ENCODE assay signal across 18 cellular contexts in the genomic region with DNA sequence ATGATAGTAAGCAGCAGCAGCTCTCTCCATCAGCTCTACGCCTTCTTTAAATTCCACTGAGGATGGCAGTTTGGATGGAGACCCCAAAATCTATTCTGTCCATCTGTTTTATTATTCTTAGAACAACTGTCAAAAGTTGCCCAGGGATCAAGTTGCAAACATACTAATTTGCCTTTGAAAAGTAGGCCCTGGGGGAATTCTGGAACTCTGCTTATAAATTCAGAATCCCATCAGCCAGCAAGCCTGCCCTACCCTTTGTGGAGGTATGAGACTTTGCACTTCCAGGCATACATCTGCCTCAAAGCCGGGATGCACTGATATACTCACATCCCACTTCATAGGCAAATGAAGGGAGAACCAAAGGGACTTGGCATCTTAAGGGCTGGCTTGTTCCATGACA.
A peak's percentile ranks its signal among the peaks of the same experiment; 100 is the strongest.
DNase-seq lines count a peak whose midpoint lies in the region; FAIRE-seq and TF ChIP-seq lines count a peak whose summit lies in the region.
"Had no signal": no experiment of that assay in that cellular context is flagged by ENCODE, and none has a peak within 500 bp of the region (broad histone marks: within the 10 kb centered on the region; RNA-seq: fewer than 3 reads in every experiment).

No MANE protein-coding gene starts in this region.

- 66% methylated on average over 2 of the region's 2 CpGs; no CpG with 5 or more reads in 1 of the 2 experiments for WGBS in H1 (ENCODE audit: extremely low coverage in 1 of 2, insufficient coverage in 1 of 2, insufficient read length in 1 of 2, insufficient replicate concordance in 2 of 2, low coverage in 1 of 2, low lambda C conversion rate in 2 of 2, missing lambda C conversion rate in 1 of 2), 2 experiments
- WGBS in small intestine, 3 donors = 89 to 94% (median 90%) methylated on average over 2 of the region's 2 CpGs

- TF ChIP-seq RAD21 in H1 (IDR thresholded peaks at IDR 0.05 in 1 of 2, conservative IDR thresholded peaks at IDR 0.05 in 1 of 2; ENCODE audit: low read depth in 2 of 2, low read length in 2 of 2) = no peak

- no peak overlapping the region for H2AK5ac ChIP-seq in H1 (ENCODE audit: low read depth, low read length)

- H3K4me2 ChIP-seq in H1 (ENCODE audit: insufficient read depth in 1 of 2, low read depth in 2 of 2, low read length in 2 of 2) = no peak overlapping the region

- CTCF ChIA-PET in H1 (lab: Charles Lee; ENCODE audit: partially characterized antibody) (interaction anchor here (0.5 to 5.6 kb wide), 4 partner anchors 9 to 133 kb away, joined by 3 to 26 read pairs (median 6); no protein-coding TSS in a partner anchor), MCF 10A (lab: Yijun Ruan, JAX) (interaction anchor here (0.5 to 1.5 kb wide), 2 partner anchors 14 to 91 kb away, joined by 3 read pairs; no protein-coding TSS in a partner anchor)

- no peak overlapping the region for H2BK15ac ChIP-seq in H1 (ENCODE audit: low read length)

- H4K8ac ChIP-seq in H1 (ENCODE audit: extremely low read depth, insufficient read depth, low read length) = no peak overlapping the region

- TF ChIP-seq POLR2A in H1 (IDR thresholded peaks at IDR 0.05; ENCODE audit: control extremely low read depth in 1 of 2, low read depth in 2 of 2, low read length in 2 of 2) = no peak

- H3K14ac ChIP-seq in H1 (ENCODE audit: insufficient read length) = no peak overlapping the region

- H3K27me3 Mint-ChIP-seq in MCF 10A (ENCODE audit: insufficient read depth, unreplicated experiment) = no peaks in the 10 kb centered on the region

- intact Hi-C loops in MCF 10A (cut with micrococcal nuclease) = no loop called here

- no peak for TF ChIP-seq CTCF in H1 (IDR thresholded peaks at IDR 0.05; ENCODE audit: control extremely low read depth in 1 of 3, insufficient read depth in 1 of 3, low read depth in 1 of 3, low read length in 3 of 3)
- no peak for TF ChIP-seq CTCF in MCF 10A (IDR thresholded peaks at IDR 0.05; ENCODE audit: unreplicated experiment)

- H3K4me1 Mint-ChIP-seq in MCF 10A (ENCODE audit: insufficient read depth, unreplicated experiment) = peaks cover 8% of the 10 kb centered on the region
- H3K4me1 Mint-ChIP-seq: CD8-positive, alpha-beta memory T cell had no signal

- H3K4me3 Mint-ChIP-seq in MCF 10A (ENCODE audit: unreplicated experiment) = no peak overlapping the region
- H3K4me3 Mint-ChIP-seq: CD8-positive, alpha-beta memory T cell had no signal

- 0 out of 2 replicates have a peak overlapping the region, but pooled peaks have one; percentile 38 for H2BK20ac ChIP-seq in H1 (ENCODE audit: low read length)

- no peak overlapping the region for H2BK5ac ChIP-seq in H1 (ENCODE audit: low read depth, low read length)

- H3K56ac ChIP-seq in H1 (replicated peaks; ENCODE audit: insufficient read length, low read depth, low read length) = no peak overlapping the region

- H3K36me3 ChIP-seq in H1 (ENCODE audit: control insufficient read depth in 2 of 4, insufficient read depth in 4 of 4, low read length in 3 of 4) (no peaks in the 10 kb centered on the region; a peak in 1 of 8 replicates), small intestine (ENCODE audit: control insufficient read depth in 2 of 2, insufficient read depth in 2 of 2, low read length in 2 of 2) (peaks cover 4% of the 10 kb centered on the region in 2 donors)
- H3K36me3 ChIP-seq: SJSA1 had no signal

- H3K23ac ChIP-seq in H1 (ENCODE audit: insufficient read length) = no peak overlapping the region

- H3K9me3 ChIP-seq in H1 (ENCODE audit: insufficient read depth in 2 of 2, low read depth in 1 of 2, low read length in 1 of 2) (no peaks in the 10 kb centered on the region), small intestine (ENCODE audit: control insufficient read depth, low read depth) (no peaks in the 10 kb centered on the region)
- H3K9me3 ChIP-seq: SJSA1 had no signal

- no peak overlapping the region for H2BK12ac ChIP-seq in H1 (ENCODE audit: low read depth, low read length)

- no peaks in the 10 kb centered on the region for H4K20me1 ChIP-seq in H1 (replicated peaks in 1 of 2; ENCODE audit: control insufficient read depth in 1 of 2, insufficient read depth in 2 of 2, low read length in 2 of 2)

- H2BK120ac ChIP-seq in H1 (replicated peaks; ENCODE audit: low read depth, low read length) = no peak overlapping the region

- H4K91ac ChIP-seq in H1 (replicated peaks; ENCODE audit: insufficient read length, low read length) = no peak overlapping the region

- H3K36me3 Mint-ChIP-seq in MCF 10A (ENCODE audit: insufficient read depth, unreplicated experiment) = peaks cover 6% of the 10 kb centered on the region

- H3K9ac ChIP-seq in H1 (replicated peaks in 1 of 4; ENCODE audit: extremely low read depth in 1 of 4, low read depth in 3 of 4, low read length in 3 of 4) = no peak overlapping the region

- H4K5ac ChIP-seq in H1 (ENCODE audit: insufficient read length, low read depth, low read length) = no peak overlapping the region

- H3K79me2 ChIP-seq in H1 (ENCODE audit: control insufficient read depth in 1 of 2, insufficient read depth in 2 of 2, low read length in 2 of 2) = no peaks in the 10 kb centered on the region

- no peak for TF ChIP-seq EP300 in H1 (IDR thresholded peaks at IDR 0.05; ENCODE audit: borderline replicate concordance in 1 of 2, low read depth in 2 of 2, low read length in 2 of 2)

- H3K27me3 ChIP-seq in H1 (replicated peaks in 1 of 4; ENCODE audit: control insufficient read depth in 3 of 4, extremely low read depth in 1 of 4, insufficient read depth in 3 of 4, low read length in 3 of 4) (no peaks in the 10 kb centered on the region), small intestine (ENCODE audit: control insufficient read depth in 2 of 2, insufficient read depth in 2 of 2, low read length in 2 of 2) (no peaks in the 10 kb centered on the region)
- H3K27me3 ChIP-seq: SJSA1 had no signal

- POLR2A ChIA-PET in H1 (lab: Charles Lee; ENCODE audit: partially characterized antibody) = interaction anchor here (0.6 to 1.4 kb wide), 3 partner anchors 21 to 93 kb away, joined by 3 read pairs; partner anchors contain the start of gene INSM1
- POLR2A ChIA-PET in MCF 10A (lab: Yijun Ruan, JAX) = interaction anchor here (0.5 to 0.6 kb wide), 2 partner anchors 20 to 91 kb away, joined by 3 to 4 read pairs; no protein-coding TSS in a partner anchor

- DNase-seq in DMS 273 treated with DMSO at 0.1 percent for 48 hours (lab: John Stamatoyannopoulos, UW) (peak; percentile 97), NCI-H1694 (lab: John Stamatoyannopoulos, UW) (peak; percentile 45), NCI-H526 (lab: John Stamatoyannopoulos, UW) (peak; percentile 95 to 96), H1 (ENCODE audit: low read depth in 1 of 2, low spot score in 2 of 2) (no peak), A172 (ENCODE audit: low spot score) (no peak), DMS53 treated with DMSO at 0.1 percent for 48 hours (lab: John Stamatoyannopoulos, UW; ENCODE audit: unreplicated experiment) (no peak), small intestine (no peak), MCF 10A (ENCODE audit: unreplicated experiment) (no peak)
- DNase-seq: CD8-positive, alpha-beta memory T cell; EL; H7; NCI-H1048; NCI-H187; OCI-M1; RPMI8226; SW 1271; T1000 had no signal

- H3K9me3 Mint-ChIP-seq in MCF 10A (ENCODE audit: unreplicated experiment) = no peaks in the 10 kb centered on the region

- H3K4me3 ChIP-seq in H1 (ENCODE audit: extremely low read depth in 1 of 4, insufficient read depth in 2 of 4, low read depth in 3 of 4, low read length in 4 of 4) (no peak overlapping the region), small intestine (ENCODE audit: low read depth in 1 of 2, low read length in 2 of 2) (no peak overlapping the region)
- H3K4me3 ChIP-seq: SJSA1 had no signal

- peak overlapping the region; percentile 17; the same call in 1 of the 2 replicates for H3K18ac ChIP-seq in H1 (ENCODE audit: extremely low read depth, low read length)

- peaks cover 11 to 30% (median 18%) of the 10 kb centered on the region in 4 experiments for H3K4me1 ChIP-seq in H1 (replicated peaks in 1 of 4; ENCODE audit: control insufficient read depth in 3 of 4, insufficient read depth in 4 of 4, low read length in 3 of 4)
- H3K4me1 ChIP-seq in small intestine (ENCODE audit: control insufficient read depth in 2 of 2, insufficient read depth in 1 of 2, low read depth in 1 of 2, low read length in 1 of 2) = no peaks in the 10 kb centered on the region
- H3K4me1 ChIP-seq: SJSA1 had no signal

- H3K79me1 ChIP-seq in H1 (ENCODE audit: low read depth, low read length) = no peaks in the 10 kb centered on the region

- FAIRE-seq in H1 (lab: Jason Lieb, UNC) = peak; percentile 32
- no peak for FAIRE-seq in small intestine (lab: Jason Lieb, UNC)

- H3K23me2 ChIP-seq in H1 (ENCODE audit: low read depth, low read length) = no peaks in the 10 kb centered on the region

- no TSS peak for BruUV-seq in MCF 10A (replicated peaks; lab: Mats Ljungman, UMichigan)

- H2AFZ ChIP-seq in H1 (ENCODE audit: low read length) = no peak overlapping the region

- H3K4ac ChIP-seq in H1 (replicated peaks; ENCODE audit: insufficient read length, low read depth, low read length) = no peak overlapping the region

- H3K27ac Mint-ChIP-seq in MCF 10A (ENCODE audit: low read depth, unreplicated experiment) = no peak overlapping the region

- H3K27ac ChIP-seq in H1 (ENCODE audit: low read depth, low read length) (no peak overlapping the region), small intestine (ENCODE audit: low read depth in 1 of 2, low read length in 1 of 2) (no peak overlapping the region)
- H3K27ac ChIP-seq: SJSA1 had no signal

TF ChIP-seq in H1, 55 proteins besides CTCF, POLR2A, EP300 and RAD21:
- TF ChIP-seq CEBPB (IDR thresholded peaks at IDR 0.05; ENCODE audit: low read depth, low read length) = no peak
- TF ChIP-seq CHD1 (IDR thresholded peaks at IDR 0.05; ENCODE audit: low read depth, low read length) = no peak
- TF ChIP-seq TAF7 (optimal IDR thresholded peaks at IDR 0.05; ENCODE audit: borderline replicate concordance, low read depth, low read length) = no peak
- no peak for TF ChIP-seq SUZ12 (IDR thresholded peaks at IDR 0.05; ENCODE audit: low read length)
- TF ChIP-seq RFX5 (IDR thresholded peaks at IDR 0.05; ENCODE audit: borderline replicate concordance, low read depth, low read length) = no peak
- TF ChIP-seq SRF (IDR thresholded peaks at IDR 0.05; ENCODE audit: low read depth, low read length) = no peak
- no peak for TF ChIP-seq BACH1 (IDR thresholded peaks at IDR 0.05; ENCODE audit: low read length)
- no peak for TF ChIP-seq GABPA (IDR thresholded peaks at IDR 0.05; ENCODE audit: borderline replicate concordance, insufficient read depth, low read length)

Comparison
In these comparisons a context has a peak if more than half of its experiments do, and no peak if none do; other contexts are left out.
1. DNase-seq: peak in DMS 273 treated with DMSO at 0.1 percent for 48 hours (single experiment), NCI-H1694 (single experiment) and NCI-H526 (2 of 2); none in H1 (0 of 2), A172 (single experiment), DMS53 treated with DMSO at 0.1 percent for 48 hours (single experiment), small intestine (single experiment) and MCF 10A (single experiment).